In genomic region chrX:97987979-97988378, GRCh38 we compare ENCODE assay signal across 25 cellular contexts.
"Had no signal": no experiment of that assay in that cellular context is flagged by ENCODE, and none has a peak within 500 bp of the region (broad histone marks: within the 10 kb centered on the region; RNA-seq: fewer than 3 reads in every experiment).

No MANE protein-coding gene starts in this region.

- ATAC-seq: activated T-cell treated with anti-CD3 and anti-CD28 coated beads, Interleukin-2, amount 50 U/mL, for 4 hours; Panc1; Right ventricle myocardium inferior; T-cell had no signal

- H3K27me3 ChIP-seq: MG63 had no signal

- H3K27ac ChIP-seq: SK-N-MC, VCaP had no signal

- DNase-seq: activated CD4-positive, alpha-beta memory T cell treated with anti-CD3 and anti-CD28 coated beads for 36 hours; activated CD4-positive, alpha-beta T cell treated with anti-CD3 and anti-CD28 coated beads, Interleukin-2, amount 10 ng/mL, durations not matched to agents 7 days and 5 days; activated CD4-positive, CD25-positive, alpha-beta regulatory T cell; activated CD8-positive, alpha-beta memory T cell treated with anti-CD3 and anti-CD28 coated beads for 24 hours; activated effector memory CD4-positive, alpha-beta T cell treated with anti-CD3 and anti-CD28 coated beads, Interleukin-2, amount 50 U/mL, for 16 hours; activated naive CD4-positive, alpha-beta T cell treated with Interleukin-2 at 50 U/mL for 16 hours; activated T-cell treated with anti-CD3 and anti-CD28 coated beads, Interleukin-2, amount 50 U/mL, for 4 hours; cerebellar nuclear complex; KG1; MG63; NCI-H1092 treated with DMSO at 0.1 percent for 48 hours; NCI-H1417 treated with DMSO at 0.1 percent for 48 hours; NCI-H1694; NCI-H2029; NCI-H345; NCI-H510A treated with DMSO at 0.1 percent for 48 hours; NCI-H69; RPMI8226; T-cell; T-helper 2 cell; T1000 had no signal

- H3K4me3 ChIP-seq: MG63, SK-N-MC had no signal

- H3K36me3 ChIP-seq: MG63 had no signal

- H3K9me3 ChIP-seq: MG63 had no signal
